Comparison of ENCODE assay signal across 12 cellular contexts in the genomic region with DNA sequence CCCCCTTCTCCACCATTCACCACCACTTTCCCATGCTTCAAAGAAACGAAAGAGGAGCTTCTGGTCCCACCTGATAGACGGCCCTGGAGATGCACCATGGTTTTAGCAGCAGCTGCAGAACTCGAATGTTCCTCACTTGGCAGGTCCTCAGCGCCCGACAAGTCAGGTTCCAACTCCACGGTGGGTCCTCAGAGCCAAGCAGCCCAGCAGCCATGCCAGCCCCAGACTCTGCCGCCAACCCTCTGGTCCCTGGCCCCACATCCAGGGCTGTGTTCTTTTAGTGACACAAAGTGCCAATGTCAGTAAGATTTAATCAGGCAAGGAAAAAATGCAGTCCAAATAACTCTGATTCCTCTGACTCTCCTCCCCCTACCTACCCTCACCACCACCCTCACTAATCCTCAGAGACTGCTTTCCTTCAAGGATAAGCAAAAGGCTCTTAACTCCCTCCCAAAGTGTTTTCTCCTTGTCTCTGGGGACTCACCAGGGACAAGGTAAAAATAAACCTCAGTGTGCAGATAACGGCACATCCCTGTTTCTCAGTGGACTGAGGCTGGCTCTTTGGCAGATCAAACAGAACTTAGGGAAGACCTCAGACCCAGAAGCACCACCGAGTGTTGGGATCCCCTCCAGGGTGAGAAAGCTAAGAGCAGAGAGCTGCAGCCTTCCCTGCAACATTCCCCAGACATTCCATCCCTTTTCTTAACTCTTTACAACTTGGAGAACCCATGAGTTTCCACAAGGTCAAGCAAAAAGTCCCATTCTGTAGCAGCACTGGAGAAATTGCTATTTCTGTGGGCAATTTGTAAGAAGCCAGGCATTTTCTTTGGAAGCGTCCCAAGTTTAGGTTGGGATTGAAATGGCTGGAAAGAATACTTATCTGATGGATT.
A peak's percentile ranks its signal among the peaks of the same experiment; 100 is the strongest.
DNase-seq lines count a peak whose midpoint lies in the region; ATAC-seq and TF ChIP-seq lines count a peak whose summit lies in the region.
"Had no signal": no experiment of that assay in that cellular context is flagged by ENCODE, and none has a peak within 500 bp of the region (broad histone marks: within the 10 kb centered on the region; RNA-seq: fewer than 3 reads in every experiment).

No MANE protein-coding gene starts in this region.

- WGBS in mesenchymal stem cell, result 73% methylated on average over 10 of the region's 10 CpGs

- H2BK120ac ChIP-seq in mesenchymal stem cell (ENCODE audit: low read depth, low read length), result no peak overlapping the region

- H2AFZ ChIP-seq in mesenchymal stem cell (ENCODE audit: low read depth, low read length), result no peak overlapping the region

- peak overlapping the region; percentile 77 for H3K4me3 ChIP-seq in coronary artery
- no peak overlapping the region for H3K4me3 ChIP-seq in mesenchymal stem cell (ENCODE audit: insufficient read depth in 1 of 2, low read depth in 1 of 2, low read length in 2 of 2)
- H3K4me3 ChIP-seq: body of pancreas, upper lobe of right lung had no signal

- H2BK15ac ChIP-seq in mesenchymal stem cell (ENCODE audit: low read depth, poor library complexity, severe bottlenecking), result no peak overlapping the region

- no peak for ATAC-seq in GM18909 (IDR thresholded peaks at IDR 0.05; ENCODE audit: poor library complexity, unreplicated experiment)
- ATAC-seq in HG02852 (IDR thresholded peaks at IDR 0.05; ENCODE audit: unreplicated experiment), result no peak
- ATAC-seq: body of pancreas; naive thymus-derived CD4-positive, alpha-beta T cell; upper lobe of right lung had no signal

- no peak overlapping the region for H4K91ac ChIP-seq in mesenchymal stem cell (ENCODE audit: low read length)

- peak overlapping the region in 1 of 2 experiments; percentile 31 for H3K18ac ChIP-seq in mesenchymal stem cell (ENCODE audit: low read depth in 1 of 2, low read length in 2 of 2)

- H3K4me2 ChIP-seq in mesenchymal stem cell (ENCODE audit: low read length, poor library complexity, severe bottlenecking), result no peak overlapping the region

- TF ChIP-seq CTCF in coronary artery (IDR thresholded peaks at IDR 0.05), result no peak

- DNase-seq in A172 (ENCODE audit: low spot score) (peak; percentile 54), HT1080 (ENCODE audit: low read depth) (peak; percentile 35), coronary artery (ENCODE audit: low spot score) (peak; percentile 74), mesenchymal stem cell (peak; percentile 61), cortex of kidney (lab: John Stamatoyannopoulos, UW) (no peak)
- DNase-seq in stimulated activated naive CD4-positive, alpha-beta T cell treated with Interleukin-2 at 50 U/mL for 16 hours (lab: John Stamatoyannopoulos, UW), result no peak
- DNase-seq: body of pancreas; naive thymus-derived CD4-positive, alpha-beta T cell; NCI-H510A; upper lobe of right lung had no signal

- H3K27ac ChIP-seq in coronary artery (peak overlapping the region; percentile 66 to 90), mesenchymal stem cell (ENCODE audit: low read length, poor library complexity, severe bottlenecking) (peak overlapping the region; percentile 51)
- H3K27ac ChIP-seq: body of pancreas, upper lobe of right lung had no signal

- peaks cover 2% of the 10 kb centered on the region for H3K79me1 ChIP-seq in mesenchymal stem cell (replicated peaks; ENCODE audit: low read length, poor library complexity, severe bottlenecking)

- H3K27me3 ChIP-seq in mesenchymal stem cell (ENCODE audit: control insufficient read depth in 1 of 2, insufficient read depth in 1 of 2, low read length in 2 of 2), result no peaks in the 10 kb centered on the region
- H3K27me3 ChIP-seq: body of pancreas, upper lobe of right lung had no signal

- no peaks in the 10 kb centered on the region for H3K9me3 ChIP-seq in mesenchymal stem cell (ENCODE audit: control insufficient read depth, low read length)
- H3K9me3 ChIP-seq: body of pancreas, upper lobe of right lung had no signal

- peak overlapping the region in 1 of 2 experiments; percentile 59 for H2BK12ac ChIP-seq in mesenchymal stem cell (ENCODE audit: low read length in 2 of 2)

- H4K8ac ChIP-seq in mesenchymal stem cell (ENCODE audit: low read length), result no peak overlapping the region

- no peak overlapping the region for H3K23ac ChIP-seq in mesenchymal stem cell (ENCODE audit: low read length in 2 of 2)

- peak overlapping the region; percentile 26 for H2AK5ac ChIP-seq in mesenchymal stem cell (ENCODE audit: low read length, severe bottlenecking)

- H3K4me1 ChIP-seq in mesenchymal stem cell (ENCODE audit: control insufficient read depth, insufficient read depth, low read depth, low read length), result peaks cover 13% of the 10 kb centered on the region
- H3K4me1 ChIP-seq: body of pancreas, upper lobe of right lung had no signal

- peak overlapping the region in 1 of 2 experiments; percentile 35 for H3K4ac ChIP-seq in mesenchymal stem cell (ENCODE audit: low read depth in 1 of 2, low read length in 2 of 2)

- H2BK5ac ChIP-seq in mesenchymal stem cell (ENCODE audit: low read depth, low read length, poor library complexity, severe bottlenecking), result no peak overlapping the region

- no peak overlapping the region for H3K9ac ChIP-seq in mesenchymal stem cell (ENCODE audit: low read length)

- H3K36me3 ChIP-seq in mesenchymal stem cell (ENCODE audit: control insufficient read depth in 1 of 2, insufficient read depth in 2 of 2, low read depth in 1 of 2, low read length in 2 of 2), result peaks cover 0 to 6% of the 10 kb centered on the region in 2 experiments
- H3K36me3 ChIP-seq: upper lobe of right lung had no signal

- no peak overlapping the region for H3K14ac ChIP-seq in mesenchymal stem cell (ENCODE audit: low read length in 2 of 2)

Comparison
In these comparisons a context has a peak if more than half of its experiments do, and no peak if none do; other contexts are left out.
1. DNase-seq: peak in A172 (single experiment), HT1080 (single experiment), coronary artery (single experiment) and mesenchymal stem cell (single experiment); none in stimulated activated naive CD4-positive, alpha-beta T cell treated with Interleukin-2 at 50 U/mL for 16 hours (single experiment) and cortex of kidney (single experiment).